ENCODE assay signal across 10 cellular contexts in genomic region chr9:20791682-20792081, GRCh38.
"Had no signal": no experiment of that assay in that cellular context is flagged by ENCODE, and none has a peak within 500 bp of the region (broad histone marks: within the 10 kb centered on the region; RNA-seq: fewer than 3 reads in every experiment).

No MANE protein-coding gene starts in this region.

- H3K4me1 ChIP-seq: HAP-1 had no signal

- H3K4me3 ChIP-seq: GM23248, HAP-1 had no signal

- H3K9me3 ChIP-seq: HAP-1 had no signal

- H3K27ac ChIP-seq: GM23248, HL-60, KMS-11 had no signal

- H3K36me3 ChIP-seq: HAP-1 had no signal

- ATAC-seq: HCT116 had no signal

- H3K4me2 ChIP-seq: KMS-11 had no signal

- H3K9ac ChIP-seq: GM23248, KMS-11 had no signal

- H2AFZ ChIP-seq: GM23248 had no signal

- DNase-seq: GM23248, GOT3, H7, HFFc6, Karpas-422, KBM-7 had no signal
